1 cellular context compared by ENCODE assay signal in genomic region chr9:131609116-131609830, GRCh38.
TF ChIP-seq lines count a peak whose summit lies in the region.

No MANE protein-coding gene starts in this region.

TF ChIP-seq in HepG2, 621 proteins besides CTCF, POLR2A, EP300 and RAD21 (continued from another document):
- TF ChIP-seq, protein P1, sequence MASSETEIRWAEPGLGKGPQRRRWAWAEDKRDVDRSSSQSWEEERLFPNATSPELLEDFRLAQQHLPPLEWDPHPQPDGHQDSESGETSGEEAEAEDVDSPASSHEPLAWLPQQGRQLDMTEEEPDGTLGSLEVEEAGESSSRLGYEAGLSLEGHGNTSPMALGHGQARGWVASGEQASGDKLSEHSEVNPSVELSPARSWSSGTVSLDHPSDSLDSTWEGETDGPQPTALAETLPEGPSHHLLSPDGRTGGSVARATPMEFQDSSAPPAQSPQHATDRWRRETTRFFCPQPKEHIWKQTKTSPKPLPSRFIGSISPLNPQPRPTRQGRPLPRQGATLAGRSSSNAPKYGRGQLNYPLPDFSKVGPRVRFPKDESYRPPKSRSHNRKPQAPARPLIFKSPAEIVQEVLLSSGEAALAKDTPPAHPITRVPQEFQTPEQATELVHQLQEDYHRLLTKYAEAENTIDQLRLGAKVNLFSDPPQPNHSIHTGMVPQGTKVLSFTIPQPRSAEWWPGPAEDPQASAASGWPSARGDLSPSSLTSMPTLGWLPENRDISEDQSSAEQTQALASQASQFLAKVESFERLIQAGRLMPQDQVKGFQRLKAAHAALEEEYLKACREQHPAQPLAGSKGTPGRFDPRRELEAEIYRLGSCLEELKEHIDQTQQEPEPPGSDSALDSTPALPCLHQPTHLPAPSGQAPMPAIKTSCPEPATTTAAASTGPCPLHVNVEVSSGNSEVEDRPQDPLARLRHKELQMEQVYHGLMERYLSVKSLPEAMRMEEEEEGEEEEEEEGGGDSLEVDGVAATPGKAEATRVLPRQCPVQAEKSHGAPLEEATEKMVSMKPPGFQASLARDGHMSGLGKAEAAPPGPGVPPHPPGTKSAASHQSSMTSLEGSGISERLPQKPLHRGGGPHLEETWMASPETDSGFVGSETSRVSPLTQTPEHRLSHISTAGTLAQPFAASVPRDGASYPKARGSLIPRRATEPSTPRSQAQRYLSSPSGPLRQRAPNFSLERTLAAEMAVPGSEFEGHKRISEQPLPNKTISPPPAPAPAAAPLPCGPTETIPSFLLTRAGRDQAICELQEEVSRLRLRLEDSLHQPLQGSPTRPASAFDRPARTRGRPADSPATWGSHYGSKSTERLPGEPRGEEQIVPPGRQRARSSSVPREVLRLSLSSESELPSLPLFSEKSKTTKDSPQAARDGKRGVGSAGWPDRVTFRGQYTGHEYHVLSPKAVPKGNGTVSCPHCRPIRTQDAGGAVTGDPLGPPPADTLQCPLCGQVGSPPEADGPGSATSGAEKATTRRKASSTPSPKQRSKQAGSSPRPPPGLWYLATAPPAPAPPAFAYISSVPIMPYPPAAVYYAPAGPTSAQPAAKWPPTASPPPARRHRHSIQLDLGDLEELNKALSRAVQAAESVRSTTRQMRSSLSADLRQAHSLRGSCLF (CRISPR knock-in tag; IDR thresholded peaks at IDR 0.05; ENCODE audit: borderline replicate concordance), result no peak
- TF ChIP-seq ZMAT5 (CRISPR knock-in tag; IDR thresholded peaks at IDR 0.05; ENCODE audit: borderline replicate concordance, low read depth), result no peak
- no peak for TF ChIP-seq CENPX (CRISPR knock-in tag; IDR thresholded peaks at IDR 0.05)
- TF ChIP-seq ZNF234 (CRISPR knock-in tag; conservative IDR thresholded peaks at IDR 0.05), result no peak
- TF ChIP-seq, protein P2, sequence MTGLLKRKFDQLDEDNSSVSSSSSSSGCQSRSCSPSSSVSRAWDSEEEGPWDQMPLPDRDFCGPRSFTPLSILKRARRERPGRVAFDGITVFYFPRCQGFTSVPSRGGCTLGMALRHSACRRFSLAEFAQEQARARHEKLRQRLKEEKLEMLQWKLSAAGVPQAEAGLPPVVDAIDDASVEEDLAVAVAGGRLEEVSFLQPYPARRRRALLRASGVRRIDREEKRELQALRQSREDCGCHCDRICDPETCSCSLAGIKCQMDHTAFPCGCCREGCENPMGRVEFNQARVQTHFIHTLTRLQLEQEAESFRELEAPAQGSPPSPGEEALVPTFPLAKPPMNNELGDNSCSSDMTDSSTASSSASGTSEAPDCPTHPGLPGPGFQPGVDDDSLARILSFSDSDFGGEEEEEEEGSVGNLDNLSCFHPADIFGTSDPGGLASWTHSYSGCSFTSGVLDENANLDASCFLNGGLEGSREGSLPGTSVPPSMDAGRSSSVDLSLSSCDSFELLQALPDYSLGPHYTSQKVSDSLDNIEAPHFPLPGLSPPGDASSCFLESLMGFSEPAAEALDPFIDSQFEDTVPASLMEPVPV (CRISPR knock-in tag; IDR thresholded peaks at IDR 0.05), result no peak
